ENCODE assay signal across 16 cellular contexts in genomic region chr11:47617417-47617809, GRCh38. TPM values are rescaled to one million over a fixed set of nuclear protein-coding genes. Genes with fewer than 3 reads are reported as not detected.
DNase-seq lines count a peak whose midpoint lies in the region; ATAC-seq and TF ChIP-seq lines count a peak whose summit lies in the region.
"Had no signal": no experiment of that assay in that cellular context is flagged by ENCODE, and none has a peak within 500 bp of the region (broad histone marks: within the 10 kb centered on the region; RNA-seq: fewer than 3 reads in every experiment).

No MANE protein-coding gene starts in this region.

- H3K36me3 ChIP-seq in BLaER1 (peaks cover 72% of the 10 kb centered on the region), left lung (peaks cover 0 to 64% of the 10 kb centered on the region in 2 donors)

- intact Hi-C loops in left lung (cut with DNase I): no loop called here

- no peaks in the 10 kb centered on the region for H3K9me3 ChIP-seq in BLaER1
- no peaks in the 10 kb centered on the region for H3K9me3 ChIP-seq in left lung
- H3K9me3 ChIP-seq: right atrium auricular region had no signal

- H3K4me3 Mint-ChIP-seq in brain (no peak overlapping the region), glutamatergic neuron (ENCODE audit: unreplicated experiment) (no peak overlapping the region)
- no peak overlapping the region for H3K4me3 Mint-ChIP-seq in activated CD8-positive, alpha-beta memory T cell treated with anti-CD3 and anti-CD28 coated beads, Interleukin-2, amount 10 ng/mL, durations not matched to agents 7 days and 5 days
- H3K4me3 Mint-ChIP-seq: activated naive CD8-positive, alpha-beta T cell treated with anti-CD3 and anti-CD28 coated beads for 36 hours; stimulated activated naive CD8-positive, alpha-beta T cell treated with anti-CD3 and anti-CD28 coated beads, Interleukin-15, Interleukin-2, amounts not matched to agents 100 ng/mL and 50 ng/mL, for 24 hours had no signal

- no peaks in the 10 kb centered on the region for H4K20me1 ChIP-seq in BLaER1

- peak; percentile 21 for ATAC-seq in left lung
- no peak for ATAC-seq in activated CD8-positive, alpha-beta memory T cell treated with anti-CD3 and anti-CD28 coated beads, Interleukin-2, amount 10 ng/mL, durations not matched to agents 7 days and 5 days
- ATAC-seq: activated CD4-positive, CD25-positive, alpha-beta regulatory T cell treated with anti-CD3 and anti-CD28 coated beads, Interleukin-2, amount 50 U/mL, for 24 hours; natural killer cell had no signal

- H3K27me3 ChIP-seq in BLaER1: no peaks in the 10 kb centered on the region
- H3K27me3 ChIP-seq in left lung: no peaks in the 10 kb centered on the region
- H3K27me3 ChIP-seq: right atrium auricular region had no signal

- no peak for TF ChIP-seq CTCF in brain (conservative IDR thresholded peaks at IDR 0.05)
- TF ChIP-seq CTCF in left lung (IDR thresholded peaks at IDR 0.05): no peak
- no peak for TF ChIP-seq CTCF in glutamatergic neuron (IDR thresholded peaks at IDR 0.05; ENCODE audit: partially characterized antibody, unreplicated experiment)

- CTCF ChIA-PET in activated CD8-positive, alpha-beta memory T cell treated with anti-CD3 and anti-CD28 coated beads, Interleukin-2, amount 10 ng/mL, durations not matched to agents 7 days and 5 days (lab: Charles Lee): interaction anchor here (0.8 to 1.4 kb wide), 6 partner anchors 31 to 324 kb away, joined by 3 to 5 read pairs (median 3); partner anchors contain the start of genes FAM180B and PTPMT1

- no peak overlapping the region for H3K9ac ChIP-seq in BLaER1

- H3K4me2 ChIP-seq in BLaER1: peak overlapping the region; percentile 20; the same call in 1 of the 2 replicates

- H3K36me3 Mint-ChIP-seq in brain (peaks cover 12% of the 10 kb centered on the region), glutamatergic neuron (ENCODE audit: unreplicated experiment) (no peaks in the 10 kb centered on the region)
- H3K36me3 Mint-ChIP-seq in activated CD8-positive, alpha-beta memory T cell treated with anti-CD3 and anti-CD28 coated beads, Interleukin-2, amount 10 ng/mL, durations not matched to agents 7 days and 5 days: peaks cover 21% of the 10 kb centered on the region

- H3K27ac ChIP-seq in BLaER1 (no peak overlapping the region), left lung (no peak overlapping the region)
- H3K27ac ChIP-seq: right atrium auricular region had no signal

- H3K4me1 ChIP-seq in BLaER1: peaks cover 25% of the 10 kb centered on the region
- H3K4me1 ChIP-seq in left lung: peaks cover 0 to 6% of the 10 kb centered on the region in 2 donors
- H3K4me1 ChIP-seq: right atrium auricular region had no signal

- H3K4me1 Mint-ChIP-seq in brain (no peaks in the 10 kb centered on the region), glutamatergic neuron (ENCODE audit: low read depth, unreplicated experiment) (no peaks in the 10 kb centered on the region)
- peaks cover 30% of the 10 kb centered on the region for H3K4me1 Mint-ChIP-seq in activated CD8-positive, alpha-beta memory T cell treated with anti-CD3 and anti-CD28 coated beads, Interleukin-2, amount 10 ng/mL, durations not matched to agents 7 days and 5 days
- H3K4me1 Mint-ChIP-seq: activated naive CD8-positive, alpha-beta T cell treated with anti-CD3 and anti-CD28 coated beads for 36 hours had no signal

- H3K9me3 Mint-ChIP-seq in brain (no peaks in the 10 kb centered on the region), glutamatergic neuron (ENCODE audit: unreplicated experiment) (peaks cover 2% of the 10 kb centered on the region)
- H3K9me3 Mint-ChIP-seq in activated CD8-positive, alpha-beta memory T cell treated with anti-CD3 and anti-CD28 coated beads, Interleukin-2, amount 10 ng/mL, durations not matched to agents 7 days and 5 days (ENCODE audit: low read depth): no peaks in the 10 kb centered on the region
- H3K9me3 Mint-ChIP-seq: activated naive CD8-positive, alpha-beta T cell treated with anti-CD3 and anti-CD28 coated beads for 36 hours; natural killer cell; stimulated activated naive CD8-positive, alpha-beta T cell treated with anti-CD3 and anti-CD28 coated beads, Interleukin-15, Interleukin-2, amounts not matched to agents 100 ng/mL and 50 ng/mL, for 24 hours had no signal

- peak overlapping the region in 3 of 5 experiments; percentile 22 to 72 (median 63) for H3K27ac Mint-ChIP-seq in brain
- no peak overlapping the region for H3K27ac Mint-ChIP-seq in activated CD8-positive, alpha-beta memory T cell treated with anti-CD3 and anti-CD28 coated beads, Interleukin-2, amount 10 ng/mL, durations not matched to agents 7 days and 5 days
- H3K27ac Mint-ChIP-seq in glutamatergic neuron (ENCODE audit: unreplicated experiment): no peak overlapping the region
- H3K27ac Mint-ChIP-seq: activated naive CD8-positive, alpha-beta T cell treated with anti-CD3 and anti-CD28 coated beads for 36 hours; natural killer cell; stimulated activated naive CD8-positive, alpha-beta T cell treated with anti-CD3 and anti-CD28 coated beads, Interleukin-15, Interleukin-2, amounts not matched to agents 100 ng/mL and 50 ng/mL, for 24 hours had no signal

- H3K4me3 ChIP-seq in BLaER1 (no peak overlapping the region), left lung (no peak overlapping the region)
- H3K4me3 ChIP-seq: right atrium auricular region had no signal

- H3K27me3 Mint-ChIP-seq in brain: no peaks in the 10 kb centered on the region
- no peaks in the 10 kb centered on the region for H3K27me3 Mint-ChIP-seq in activated CD8-positive, alpha-beta memory T cell treated with anti-CD3 and anti-CD28 coated beads, Interleukin-2, amount 10 ng/mL, durations not matched to agents 7 days and 5 days
- no peaks in the 10 kb centered on the region for H3K27me3 Mint-ChIP-seq in glutamatergic neuron (ENCODE audit: unreplicated experiment)
- H3K27me3 Mint-ChIP-seq: activated naive CD8-positive, alpha-beta T cell treated with anti-CD3 and anti-CD28 coated beads for 36 hours; stimulated activated naive CD8-positive, alpha-beta T cell treated with anti-CD3 and anti-CD28 coated beads, Interleukin-15, Interleukin-2, amounts not matched to agents 100 ng/mL and 50 ng/mL, for 24 hours had no signal

- peak; percentile 82 for DNase-seq in M059J (ENCODE audit: low read depth)
- no peak for DNase-seq in left lung
- no peak for DNase-seq in GM19240 (ENCODE audit: insufficient read length, low spot score)
- no peak for DNase-seq in iPS-NIHi7 (ENCODE audit: extremely low spot score)
- no peak for DNase-seq in activated CD8-positive, alpha-beta memory T cell treated with anti-CD3 and anti-CD28 coated beads, Interleukin-2, amount 10 ng/mL, durations not matched to agents 7 days and 5 days
- DNase-seq in glutamatergic neuron: no peak
- DNase-seq: activated CD8-positive, alpha-beta memory T cell treated with anti-CD3 and anti-CD28 coated beads, Interleukin-2, amount 50 U/mL, for 48 hours; activated naive CD8-positive, alpha-beta T cell treated with anti-CD3 and anti-CD28 coated beads for 36 hours; natural killer cell; NCI-H1436 had no signal

RNA-seq across cellular contexts. Expression of gene C1QTNF4, which starts 23.2 kb away (rescaled TPM):
- 0.10 TPM in 1 of 2 replicates, not detected in the other for total RNA-seq in M059J (2014; rRNA removed; shearing (Covaris generic))
- polyA plus RNA-seq in brain (ENCODE audit: insufficient read depth, low read depth, low replicate concordance): 15.8 TPM
- total RNA-seq in left lung: 1 to 10 TPM in 1 of 2 donors, under 1 TPM in 1; 0.21 to 1.3 TPM
- total RNA-seq in activated CD8-positive, alpha-beta memory T cell treated with anti-CD3 and anti-CD28 coated beads, Interleukin-2, amount 10 ng/mL, durations not matched to agents 7 days and 5 days: under 1 TPM in 1 of 2 experiments, not detected in 1; 0.23 TPM
- 7.0 TPM for total RNA-seq in glutamatergic neuron (ENCODE audit: unreplicated experiment)
- total RNA-seq: activated naive CD8-positive, alpha-beta T cell treated with anti-CD3 and anti-CD28 coated beads for 36 hours; HepG2 had no signal
- polyA plus RNA-seq: HepG2 had no signal

RNA-seq across cellular contexts. Expression of gene MTCH2, which starts 24.9 kb away (rescaled TPM):
- 138 and 204 TPM in 2 replicates for total RNA-seq in M059J (2014; rRNA removed; shearing (Covaris generic))
- polyA plus RNA-seq in brain (ENCODE audit: insufficient read depth, low read depth, low replicate concordance): 60.5 TPM
- 100 to 1,000 TPM in 1 of 2 donors, 10 to 100 TPM in 1; 78.4 to 116 TPM for total RNA-seq in left lung
- 100 to 1,000 TPM in 1 of 2 experiments, 10 to 100 TPM in 1; 70.9 to 100 TPM for total RNA-seq in activated CD8-positive, alpha-beta memory T cell treated with anti-CD3 and anti-CD28 coated beads, Interleukin-2, amount 10 ng/mL, durations not matched to agents 7 days and 5 days
- total RNA-seq in glutamatergic neuron (ENCODE audit: unreplicated experiment): 144 TPM

RNA-seq across cellular contexts. Expression of gene FAM180B, which starts 30.9 kb away (rescaled TPM):
- total RNA-seq in M059J (2014; rRNA removed; shearing (Covaris generic)): not detected in 2 replicates
- not detected for polyA plus RNA-seq in brain (ENCODE audit: insufficient read depth, low read depth, low replicate concordance)
- not detected for total RNA-seq in left lung
- under 1 TPM in 1 of 2 experiments, not detected in 1; 0.21 TPM for total RNA-seq in activated CD8-positive, alpha-beta memory T cell treated with anti-CD3 and anti-CD28 coated beads, Interleukin-2, amount 10 ng/mL, durations not matched to agents 7 days and 5 days
- not detected for total RNA-seq in glutamatergic neuron (ENCODE audit: unreplicated experiment)
- total RNA-seq: activated naive CD8-positive, alpha-beta T cell treated with anti-CD3 and anti-CD28 coated beads for 36 hours had no signal

RNA-seq across cellular contexts. Expression of gene NDUFS3, which starts 38.5 kb away (rescaled TPM):
- total RNA-seq in M059J (2014; rRNA removed; shearing (Covaris generic)): 85.7 and 108 TPM in 2 replicates
- polyA plus RNA-seq in brain (ENCODE audit: insufficient read depth, low read depth, low replicate concordance): 158 TPM
- total RNA-seq in left lung (10 to 100 TPM; 76.2 to 89.0 TPM), glutamatergic neuron (ENCODE audit: unreplicated experiment) (122 TPM)
- total RNA-seq in activated CD8-positive, alpha-beta memory T cell treated with anti-CD3 and anti-CD28 coated beads, Interleukin-2, amount 10 ng/mL, durations not matched to agents 7 days and 5 days: 100 to 1,000 TPM; 110 to 127 TPM

RNA-seq across cellular contexts. Expression of gene KBTBD4, which starts 38.6 kb away (rescaled TPM):
- 26.0 and 35.4 TPM in 2 replicates for total RNA-seq in M059J (2014; rRNA removed; shearing (Covaris generic))
- polyA plus RNA-seq in brain (ENCODE audit: insufficient read depth, low read depth, low replicate concordance): 19.2 TPM
- total RNA-seq in left lung: 10 to 100 TPM; 13.3 to 13.9 TPM
- 10 to 100 TPM; 17.7 to 19.0 TPM for total RNA-seq in activated CD8-positive, alpha-beta memory T cell treated with anti-CD3 and anti-CD28 coated beads, Interleukin-2, amount 10 ng/mL, durations not matched to agents 7 days and 5 days
- 11.1 TPM for total RNA-seq in glutamatergic neuron (ENCODE audit: unreplicated experiment)

Comparison
In these comparisons a context has a peak if more than half of its experiments do, and no peak if none do; other contexts are left out.
1. H3K27ac Mint-ChIP-seq: peak in brain (3 of 5); none in activated CD8-positive, alpha-beta memory T cell treated with anti-CD3 and anti-CD28 coated beads, Interleukin-2, amount 10 ng/mL, durations not matched to agents 7 days and 5 days (single experiment) and glutamatergic neuron (single experiment).